8 cellular contexts compared by ENCODE assay signal in genomic region chr1:53957231-53957818, GRCh38. TPM values are rescaled to one million over a fixed set of nuclear protein-coding genes. Genes with fewer than 3 reads are reported as not detected.
DNase-seq lines count a peak whose midpoint lies in the region; ATAC-seq, FAIRE-seq and TF ChIP-seq lines count a peak whose summit lies in the region.

No MANE protein-coding gene starts in this region.

- POLR2A ChIA-PET in GM12878 (lab: Charles Lee): interaction anchor here (0.9 to 2.5 kb wide), 3 partner anchors 10 to 97 kb away, joined by 3 to 10 read pairs (median 3); no protein-coding TSS in a partner anchor

- 82% methylated on average over 3 of the region's 3 CpGs for WGBS in GM12878 (ENCODE audit: insufficient coverage, insufficient replicate concordance, low lambda C conversion rate, missing lambda C conversion rate)

- H3K4me3 ChIP-seq in HUES48 (ENCODE audit: low read depth, low read length) (no peak overlapping the region), GM12878 (no peak overlapping the region), mucosa of rectum (ENCODE audit: low read length in 2 of 2) (no peak overlapping the region)

- H3K4me2 ChIP-seq in GM12878 (ENCODE audit: control insufficient read depth, insufficient read depth): peak overlapping the region; percentile 2

- CTCF ChIA-PET in GM12878 (lab: Yijun Ruan, JAX): interaction anchor here (0.7 to 7.4 kb wide), 8 partner anchors 8 to 106 kb away, joined by 3 to 232 read pairs (median 9); no protein-coding TSS in a partner anchor

- H3K9me3 ChIP-seq in HUES48 (ENCODE audit: control insufficient read depth, insufficient read depth, low read length) (no peaks in the 10 kb centered on the region), GM12878 (replicated peaks; ENCODE audit: control insufficient read depth, insufficient read depth, low read length) (no peaks in the 10 kb centered on the region), mucosa of rectum (ENCODE audit: control insufficient read depth in 2 of 2, low read length in 2 of 2) (no peaks in the 10 kb centered on the region)

- no peak overlapping the region for H2AFZ ChIP-seq in GM12878 (ENCODE audit: control insufficient read depth, low read depth, low read length)

- intact Hi-C loops in GM12878 (cut with micrococcal nuclease; ENCODE audit: unreplicated experiment): loop anchor here (10.0 kb wide), 1 partner anchor 473 kb away; no protein-coding TSS in a partner anchor

- FAIRE-seq in GM12878 (lab: Jason Lieb, UNC): no peak

- TF ChIP-seq CTCF in GM12878 (IDR thresholded peaks at IDR 0.05 in 2 of 3, conservative IDR thresholded peaks at IDR 0.05 in 1 of 3; ENCODE audit: control insufficient read depth in 2 of 3, extremely low read depth in 1 of 3, insufficient read depth in 1 of 3, low read depth in 3 of 3, low read length in 3 of 3): no peak

- TF ChIP-seq POLR2A in GM12878 (IDR thresholded peaks at IDR 0.05; ENCODE audit: low read depth, low read length): no peak

- H3K36me3 ChIP-seq in HUES48 (ENCODE audit: control insufficient read depth, insufficient read depth, low read length) (peaks cover 71% of the 10 kb centered on the region), GM12878 (ENCODE audit: control insufficient read depth in 2 of 2, insufficient read depth in 2 of 2, low read length in 1 of 2) (peaks cover 0 to 13% of the 10 kb centered on the region in 2 experiments), mucosa of rectum (ENCODE audit: control insufficient read depth in 2 of 2, insufficient read depth in 2 of 2, low read length in 2 of 2) (peaks cover 13 to 18% of the 10 kb centered on the region in 2 donors)

- SMC1A ChIA-PET in GM12878 (lab: Charles Lee; ENCODE audit: uncharacterized antibody, unreplicated experiment): interaction anchor here (2.0 to 3.7 kb wide), 5 partner anchors 8 to 96 kb away, joined by 11 to 62 read pairs (median 37); no protein-coding TSS in a partner anchor

- peaks cover 14% of the 10 kb centered on the region for H3K4me1 ChIP-seq in HUES48 (ENCODE audit: control insufficient read depth, insufficient read depth, low read length)
- peaks cover 11% of the 10 kb centered on the region; the same call in 1 of the 2 replicates for H3K4me1 ChIP-seq in GM12878 (ENCODE audit: control insufficient read depth, insufficient read depth, low read length)
- H3K4me1 ChIP-seq in mucosa of rectum (ENCODE audit: control insufficient read depth in 2 of 2, insufficient read depth in 2 of 2, low read length in 2 of 2): peaks cover 7 to 12% of the 10 kb centered on the region in 2 donors

- H3K9ac ChIP-seq in HUES48 (ENCODE audit: low read depth, low read length) (no peak overlapping the region), GM12878 (ENCODE audit: control insufficient read depth, insufficient read depth, low read length) (0 out of 2 replicates have a peak overlapping the region, but pooled peaks have one; percentile 1), mucosa of rectum (ENCODE audit: low read depth in 1 of 2, low read length in 2 of 2) (no peak overlapping the region)

- in situ Hi-C loops in GM12878 (cut with MboI): loop anchor here (25.0 kb wide), 1 partner anchor 470 kb away; no protein-coding TSS in a partner anchor

- ATAC-seq in GM12878 (peak; percentile 33; the same call in 2 of the 3 replicates), GM21526 (IDR thresholded peaks at IDR 0.05; ENCODE audit: low FRiP score, unreplicated experiment) (no peak)

- H4K20me1 ChIP-seq in GM12878 (ENCODE audit: control insufficient read depth, insufficient read depth): no peaks in the 10 kb centered on the region

- TF ChIP-seq RAD21 in GM12878 (IDR thresholded peaks at IDR 0.05; ENCODE audit: insufficient read depth, low read depth, low read length): no peak

- H3K27me3 ChIP-seq in HUES48 (ENCODE audit: control insufficient read depth, insufficient read depth, low read length): no peaks in the 10 kb centered on the region
- H3K27me3 ChIP-seq in GM12878 (replicated peaks in 1 of 2; ENCODE audit: control insufficient read depth in 2 of 2, insufficient read depth in 2 of 2, low read length in 1 of 2): no peaks in the 10 kb centered on the region
- H3K27me3 ChIP-seq in mucosa of rectum (ENCODE audit: control insufficient read depth in 2 of 2, insufficient read depth in 2 of 2, low read length in 2 of 2): no peaks in the 10 kb centered on the region

- no TSS peak for BruUV-seq in GM12878 (replicated peaks; lab: Mats Ljungman, UMichigan)

- peaks cover 2% of the 10 kb centered on the region for H3K79me2 ChIP-seq in GM12878 (ENCODE audit: control insufficient read depth, insufficient read depth, low read length)

- RAD21 ChIA-PET in GM12878 (lab: Charles Lee; ENCODE audit: unreplicated experiment): interaction anchor here (1.1 to 3.2 kb wide), 9 partner anchors 9 to 97 kb away, joined by 3 to 72 read pairs (median 9); partner anchors contain the start of genes IFT25 and LRRC42

- peak; percentile 65 for DNase-seq in COLO668 (lab: John Stamatoyannopoulos, UW; ENCODE audit: unreplicated experiment)
- DNase-seq in GM12878 (ENCODE audit: low read depth, low spot score): no peak
- no peak for DNase-seq in germinal center (ENCODE audit: low spot score)
- no peak for DNase-seq in ureter (ENCODE audit: low spot score)
- DNase-seq in SIG-M5 (lab: John Stamatoyannopoulos, UW): no peak

- H3K27ac ChIP-seq in HUES48 (ENCODE audit: low read depth, low read length): peak overlapping the region; percentile 77
- no peak overlapping the region for H3K27ac ChIP-seq in GM12878 (ENCODE audit: control insufficient read depth, insufficient read depth)
- H3K27ac ChIP-seq in mucosa of rectum (ENCODE audit: low read depth in 2 of 2, low read length in 2 of 2): peak overlapping the region; percentile 56 to 58

- TF ChIP-seq EP300 in GM12878 (IDR thresholded peaks at IDR 0.05; ENCODE audit: borderline replicate concordance in 1 of 2, control insufficient read depth in 1 of 2, low read depth in 2 of 2, low read length in 2 of 2): no peak

TF ChIP-seq in GM12878, 131 proteins besides CTCF, POLR2A, EP300 and RAD21 (continues in another document):
- TF ChIP-seq SMAD5 (IDR thresholded peaks at IDR 0.05; ENCODE audit: low read depth) (no peak), RFX5 (IDR thresholded peaks at IDR 0.05; ENCODE audit: low read depth, low read length) (no peak), ATF2 (IDR thresholded peaks at IDR 0.05; ENCODE audit: low read length) (no peak)

RNA-seq across cellular contexts. Expression of gene LRRC42, which starts 11.2 kb away (rescaled TPM):
- total RNA-seq in GM12878 (2013; cell fraction: nucleolus; rRNA removed): 10.5 and 12.8 TPM in 2 replicates
- total RNA-seq in GM12878 (2014; rRNA removed) (15.2 and 17.2 TPM in 2 replicates), GM12878 (2014; rRNA removed; fragmentation: Illumina TruSeq; extraction: Trizol) (20.3 and 21.0 TPM in 2 replicates), GM12878 (2021) (22.1 and 22.4 TPM in 2 replicates), ureter (24.8 TPM)
- polyA plus RNA-seq in GM12878 (2011; ENCODE audit: low read depth): 19.3 TPM
- polyA plus RNA-seq in GM12878 (2011; rRNA removed) (34.4 and 35.9 TPM in 2 replicates), GM12878 (2014; fragmentation: Illumina TruSeq; extraction: Trizol) (18.1 and 25.8 TPM in 2 replicates), GM12878 (2014; fragmentation: Nextera tagmentation; extraction: Ambion mirVana) (10 to 100 TPM; 11.0 to 18.4 TPM), GM12878 (2014; rRNA removed) (24.9 and 25.6 TPM in 2 replicates), GM12878 (2016; fragmentation: Nextera tagmentation; extraction: Ambion mirVana) (10 to 100 TPM; 23.9 to 25.3 TPM)
- 24.7 and 27.5 TPM in 2 replicates for polyA plus RNA-seq in GM12878 (2011; cell fraction: cytosol; rRNA removed)
- polyA plus RNA-seq in GM12878 (2011; cell fraction: nucleus; rRNA removed): 19.8 and 20.4 TPM in 2 replicates
- 17.7 and 24.4 TPM in 2 replicates for polyA plus RNA-seq in GM12878 (2012)
- 21.6 and 25.0 TPM in 2 replicates for polyA minus RNA-seq in GM12878 (2011; rRNA and poly(A)+ RNA removed)
- polyA minus RNA-seq in GM12878 (2011; cell fraction: cytosol; rRNA and poly(A)+ RNA removed): 10.4 and 13.6 TPM in 2 replicates
- polyA minus RNA-seq in GM12878 (2011; cell fraction: nucleus; rRNA and poly(A)+ RNA removed): 5.4 and 8.3 TPM in 2 replicates

RNA-seq across cellular contexts. Expression of gene IFT25, which starts 11.8 kb away (rescaled TPM):
- total RNA-seq in GM12878 (2013; cell fraction: nucleolus; rRNA removed): 106 and 127 TPM in 2 replicates
- total RNA-seq in GM12878 (2014; rRNA removed) (66.7 and 75.5 TPM in 2 replicates), GM12878 (2014; rRNA removed; fragmentation: Illumina TruSeq; extraction: Trizol) (135 TPM in 2 replicates), GM12878 (2021) (52.2 and 55.7 TPM in 2 replicates), ureter (37.3 TPM)
- 60.8 TPM for polyA plus RNA-seq in GM12878 (2011; ENCODE audit: low read depth)
- polyA plus RNA-seq in GM12878 (2011; rRNA removed) (86.9 and 161 TPM in 2 replicates), GM12878 (2014; fragmentation: Illumina TruSeq; extraction: Trizol) (127 and 172 TPM in 2 replicates), GM12878 (2014; fragmentation: Nextera tagmentation; extraction: Ambion mirVana) (100 to 1,000 TPM; 202 to 242 TPM), GM12878 (2014; rRNA removed) (82.6 and 99.2 TPM in 2 replicates), GM12878 (2016; fragmentation: Nextera tagmentation; extraction: Ambion mirVana) (100 to 1,000 TPM; 170 to 202 TPM)
- polyA plus RNA-seq in GM12878 (2011; cell fraction: cytosol; rRNA removed): 21.1 and 22.0 TPM in 2 replicates
- 28.7 and 31.5 TPM in 2 replicates for polyA plus RNA-seq in GM12878 (2011; cell fraction: nucleus; rRNA removed)
- 57.6 and 67.2 TPM in 2 replicates for polyA plus RNA-seq in GM12878 (2012)
- polyA minus RNA-seq in GM12878 (2011; rRNA and poly(A)+ RNA removed): 14.7 and 18.5 TPM in 2 replicates
- polyA minus RNA-seq in GM12878 (2011; cell fraction: cytosol; rRNA and poly(A)+ RNA removed): 8.2 and 9.7 TPM in 2 replicates
- polyA minus RNA-seq in GM12878 (2011; cell fraction: nucleus; rRNA and poly(A)+ RNA removed): 25.1 and 30.4 TPM in 2 replicates
